In the genomic region with DNA sequence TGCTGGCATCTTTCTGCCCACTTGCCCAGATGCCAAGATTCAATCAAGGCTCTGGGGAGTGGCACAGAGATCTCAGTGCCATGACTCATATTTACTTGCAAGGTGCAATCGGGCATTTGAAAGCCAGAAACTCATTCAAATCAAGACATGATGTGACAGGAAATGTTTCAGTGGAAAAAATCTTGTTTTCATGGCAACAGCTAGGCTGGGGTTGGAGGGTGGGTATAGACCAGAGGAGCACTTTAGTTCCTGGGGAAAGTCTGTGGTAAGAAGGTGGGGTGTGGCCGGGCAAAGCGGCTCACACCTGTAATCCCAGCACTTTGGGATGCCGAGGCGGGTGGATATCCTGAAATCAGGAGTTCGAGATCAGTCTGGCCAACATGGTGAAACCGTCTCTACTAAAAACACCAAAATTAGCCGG, we compare ENCODE assay signal across 8 cellular contexts. TPM values are rescaled to one million over a fixed set of nuclear protein-coding genes. Genes with fewer than 3 reads are reported as not detected.
DNase-seq lines count a peak whose midpoint lies in the region; ATAC-seq lines count a peak whose summit lies in the region.
"Had no signal": no experiment of that assay in that cellular context is flagged by ENCODE, and none has a peak within 500 bp of the region (broad histone marks: within the 10 kb centered on the region; RNA-seq: fewer than 3 reads in every experiment).

No MANE protein-coding gene starts in this region.

- H3K27ac Mint-ChIP-seq in stimulated activated naive CD8-positive, alpha-beta T cell treated with anti-CD3 and anti-CD28 coated beads, Interleukin-15, Interleukin-2, amounts not matched to agents 100 ng/mL and 50 ng/mL, for 24 hours = peak overlapping the region; percentile 86

- H3K27ac ChIP-seq in esophagus (ENCODE audit: low read depth in 2 of 2, low read length in 1 of 2) = peak overlapping the region; percentile 79 to 83

- H3K9me3 Mint-ChIP-seq in stimulated activated naive CD8-positive, alpha-beta T cell treated with anti-CD3 and anti-CD28 coated beads, Interleukin-15, Interleukin-2, amounts not matched to agents 100 ng/mL and 50 ng/mL, for 24 hours = no peaks in the 10 kb centered on the region

- 39 to 51% methylated on average over 8 of the region's 8 CpGs for WGBS in esophagus, 2 donors

- H3K36me3 ChIP-seq in esophagus (ENCODE audit: control insufficient read depth in 2 of 2, insufficient read depth in 2 of 2, low read length in 1 of 2) = no peaks in the 10 kb centered on the region

- peaks cover 4% of the 10 kb centered on the region for H3K36me3 Mint-ChIP-seq in stimulated activated naive CD8-positive, alpha-beta T cell treated with anti-CD3 and anti-CD28 coated beads, Interleukin-15, Interleukin-2, amounts not matched to agents 100 ng/mL and 50 ng/mL, for 24 hours (ENCODE audit: low read depth)

- peaks cover 7% of the 10 kb centered on the region for H3K27me3 Mint-ChIP-seq in stimulated activated naive CD8-positive, alpha-beta T cell treated with anti-CD3 and anti-CD28 coated beads, Interleukin-15, Interleukin-2, amounts not matched to agents 100 ng/mL and 50 ng/mL, for 24 hours

- no peak for ATAC-seq in HG03342 (IDR thresholded peaks at IDR 0.05; ENCODE audit: unreplicated experiment)
- ATAC-seq in HG03280 (IDR thresholded peaks at IDR 0.05; ENCODE audit: unreplicated experiment) = no peak

- no peak overlapping the region for H3K4me3 ChIP-seq in esophagus (ENCODE audit: low read depth in 1 of 2, low read length in 2 of 2)

- peak; percentile 22 to 39 for DNase-seq in activated CD4-positive, alpha-beta T cell treated with anti-CD3 and anti-CD28 coated beads for 4 hours
- no peak for DNase-seq in activated CD4-positive, alpha-beta T cell treated with anti-CD3 and anti-CD28 coated beads, Interleukin-2, amount 50 U/mL, for 4 hours
- DNase-seq: amygdala, foreskin melanocyte had no signal

- no peaks in the 10 kb centered on the region for H3K27me3 ChIP-seq in esophagus (ENCODE audit: control insufficient read depth in 1 of 2, insufficient read depth in 2 of 2, low read length in 2 of 2)

- peak overlapping the region; percentile 61 for H3K4me3 Mint-ChIP-seq in stimulated activated naive CD8-positive, alpha-beta T cell treated with anti-CD3 and anti-CD28 coated beads, Interleukin-15, Interleukin-2, amounts not matched to agents 100 ng/mL and 50 ng/mL, for 24 hours

- peaks cover 0 to 4% of the 10 kb centered on the region in 2 donors for H3K4me1 ChIP-seq in esophagus (ENCODE audit: control insufficient read depth in 2 of 2, insufficient read depth in 2 of 2, low read length in 1 of 2)

- H3K9me3 ChIP-seq in esophagus (ENCODE audit: control insufficient read depth in 2 of 2, insufficient read depth in 1 of 2, low read depth in 1 of 2, low read length in 1 of 2) = peaks cover 0 to 2% of the 10 kb centered on the region in 2 donors

- peaks cover 43% of the 10 kb centered on the region for H3K4me1 Mint-ChIP-seq in stimulated activated naive CD8-positive, alpha-beta T cell treated with anti-CD3 and anti-CD28 coated beads, Interleukin-15, Interleukin-2, amounts not matched to agents 100 ng/mL and 50 ng/mL, for 24 hours (ENCODE audit: low read depth)

RNA-seq across cellular contexts. Expression of a gene that starts 1.2 kb away (rescaled TPM):
- polyA plus RNA-seq in esophagus = not detected

RNA-seq across cellular contexts. Expression of a gene that starts 26.0 kb away (rescaled TPM):
- polyA plus RNA-seq in esophagus = under 1 TPM; 0.22 to 0.35 TPM

RNA-seq across cellular contexts. Expression of a gene that starts 35.0 kb away (rescaled TPM):
- polyA plus RNA-seq in esophagus = not detected

RNA-seq across cellular contexts. Expression of a gene that starts 43.2 kb away (rescaled TPM):
- 10 to 100 TPM; 44.5 to 68.6 TPM for polyA plus RNA-seq in esophagus

RNA-seq across cellular contexts. Expression of a gene that starts 46.3 kb away (rescaled TPM):
- polyA plus RNA-seq in esophagus = 10 to 100 TPM in 1 of 2 donors, 1 to 10 TPM in 1; 6.6 to 11.0 TPM

Comparison
In these comparisons a context has a peak if more than half of its experiments do, and no peak if none do; other contexts are left out.
1. DNase-seq: peak in activated CD4-positive, alpha-beta T cell treated with anti-CD3 and anti-CD28 coated beads for 4 hours (2 of 2); none in activated CD4-positive, alpha-beta T cell treated with anti-CD3 and anti-CD28 coated beads, Interleukin-2, amount 50 U/mL, for 4 hours (0 of 2).